8 cellular contexts compared by ENCODE assay signal in genomic region chr7:16982640-16983103, GRCh38.
DNase-seq lines count a peak whose midpoint lies in the region; ATAC-seq and TF ChIP-seq lines count a peak whose summit lies in the region.

No MANE protein-coding gene starts in this region.

- no peak for TF ChIP-seq POLR2A in right lobe of liver (IDR thresholded peaks at IDR 0.05)
- no peak for TF ChIP-seq POLR2A in transverse colon (IDR thresholded peaks at IDR 0.05)

- WGBS in right lobe of liver (ENCODE audit: insufficient coverage, low coverage, low lambda C conversion rate, missing lambda C conversion rate) = 28% methylated on average over 3 of the region's 3 CpGs
- 22 to 31% methylated on average over 3 of the region's 3 CpGs for WGBS in transverse colon (ENCODE audit: low coverage in 1 of 2), 2 donors

- DNase-seq in NOMO-1 treated with DMSO at 0.1 percent for 48 hours (lab: John Stamatoyannopoulos, UW; ENCODE audit: unreplicated experiment) (peak; percentile 55), NOMO-1 treated with dmso at 0.1 percent for 144 hours (lab: John Stamatoyannopoulos, UW; ENCODE audit: unreplicated experiment) (no peak), SK-N-DZ (ENCODE audit: low spot score) (peak; percentile 37), cerebellum (ENCODE audit: low spot score) (peak; percentile 12), right lobe of liver (no peak), transverse colon (peak; percentile 14), NCI-H128 (lab: John Stamatoyannopoulos, UW; ENCODE audit: unreplicated experiment) (no peak)

- TF ChIP-seq EP300 in Ishikawa (IDR thresholded peaks at IDR 0.05; ENCODE audit: borderline replicate concordance) = no peak
- TF ChIP-seq EP300 in transverse colon (IDR thresholded peaks at IDR 0.05; ENCODE audit: low read depth) = no peak

- H3K9me3 ChIP-seq in right lobe of liver = no peaks in the 10 kb centered on the region
- no peaks in the 10 kb centered on the region for H3K9me3 ChIP-seq in transverse colon

- peaks cover 0 to 10% (median 4%) of the 10 kb centered on the region in 4 donors for H3K4me1 ChIP-seq in right lobe of liver
- H3K4me1 ChIP-seq in transverse colon = peaks cover 5 to 35% (median 13%) of the 10 kb centered on the region in 4 donors

- intact Hi-C loops in right lobe of liver (cut with DNase I) (loop anchor here in 1 of 2 donors (10.0 kb wide), 1 partner anchor 312 kb away; the partner anchor contains the start of gene AHR), transverse colon (cut with DNase I; ENCODE audit: low total_unique reads) (no loop called here)

- TF ChIP-seq CTCF in right lobe of liver (IDR thresholded peaks at IDR 0.05) (peak; percentile 81 to 93 (median 88)), transverse colon (IDR thresholded peaks at IDR 0.05) (peak; percentile 88 to 95 (median 92))

- H3K4me3 ChIP-seq in right lobe of liver = no peak overlapping the region
- H3K4me3 ChIP-seq in transverse colon = no peak overlapping the region

- H3K27ac ChIP-seq in right lobe of liver = peak overlapping the region in 1 of 3 donors; percentile 17
- peak overlapping the region in 2 of 4 donors; percentile 12 to 13 for H3K27ac ChIP-seq in transverse colon

- in situ Hi-C loops in transverse colon (cut with MboI; ENCODE audit: low pct_ligation_motif_present in 1 of 4, low pct_unique_long_range_greater_than_20kb in 1 of 4, low sequenced_read_pairs in 3 of 4) = loop anchor here in 3 of 4 donors (10.0 to 25.0 kb wide), 4 partner anchors 322 to 655 kb away; no protein-coding TSS in a partner anchor

- H3K36me3 ChIP-seq in right lobe of liver (no peaks in the 10 kb centered on the region), transverse colon (no peaks in the 10 kb centered on the region)

- H3K27me3 ChIP-seq in right lobe of liver (no peaks in the 10 kb centered on the region), transverse colon (no peaks in the 10 kb centered on the region)

- peak; percentile 85 to 91 (median 86) for ATAC-seq in right lobe of liver

- TF ChIP-seq RAD21 in Ishikawa (IDR thresholded peaks at IDR 0.05; ENCODE audit: low read depth) = peak; percentile 87

TF ChIP-seq in Ishikawa, 13 proteins besides CTCF, POLR2A, EP300 and RAD21:
- TF ChIP-seq YY1 (IDR thresholded peaks at IDR 0.05; ENCODE audit: low read depth) (no peak), CREB1 (IDR thresholded peaks at IDR 0.05; ENCODE audit: low read depth) (no peak), NFIC (IDR thresholded peaks at IDR 0.05) (no peak), USF1 (IDR thresholded peaks at IDR 0.05) (no peak), EGR1 (IDR thresholded peaks at IDR 0.05) (no peak), FOXM1 (IDR thresholded peaks at IDR 0.05; ENCODE audit: borderline replicate concordance, low read depth) (no peak), TEAD4 (IDR thresholded peaks at IDR 0.05) (no peak), TCF12 (IDR thresholded peaks at IDR 0.05; ENCODE audit: low read depth) (no peak), ZBTB7A (IDR thresholded peaks at IDR 0.05; ENCODE audit: low read depth) (no peak), TAF1 (IDR thresholded peaks at IDR 0.05; ENCODE audit: low read depth) (no peak), MAX (IDR thresholded peaks at IDR 0.05) (no peak), CEBPB (IDR thresholded peaks at IDR 0.05) (no peak), REST (IDR thresholded peaks at IDR 0.05; ENCODE audit: low read depth) (no peak)
TF ChIP-seq in Ishikawa: peak in this region for 0.

Comparison
In these comparisons a context has a peak if more than half of its experiments do, and no peak if none do; other contexts are left out.
1. DNase-seq: peak in NOMO-1 treated with DMSO at 0.1 percent for 48 hours (single experiment), SK-N-DZ (single experiment), cerebellum (single experiment) and transverse colon (single experiment); none in NOMO-1 treated with dmso at 0.1 percent for 144 hours (single experiment), right lobe of liver (0 of 3) and NCI-H128 (single experiment).